17 cellular contexts compared by ENCODE assay signal in genomic region chr20:32078777-32079176, GRCh38. TPM values are rescaled to one million over a fixed set of nuclear protein-coding genes. Genes with fewer than 3 reads are reported as not detected.
"Had no signal": no experiment of that assay in that cellular context is flagged by ENCODE, and none has a peak within 500 bp of the region (broad histone marks: within the 10 kb centered on the region; RNA-seq: fewer than 3 reads in every experiment).

No MANE protein-coding gene starts in this region.

- H3K4me3 Mint-ChIP-seq: activated naive CD4-positive, alpha-beta T cell treated with anti-CD3 and anti-CD28 coated beads, Interleukin-2, amount 10 ng/mL, durations not matched to agents 7 days and 5 days; nephron had no signal

- H3K4me3 ChIP-seq: adrenal gland, colonic mucosa, gastroesophageal sphincter, psoas muscle, right lobe of liver had no signal

- H3K9me3 ChIP-seq: adrenal gland, colonic mucosa, gastroesophageal sphincter, psoas muscle, right lobe of liver had no signal

- H3K4me1 ChIP-seq: adrenal gland, colonic mucosa, gastroesophageal sphincter, psoas muscle, right lobe of liver had no signal

- H3K9me3 Mint-ChIP-seq: activated naive CD4-positive, alpha-beta T cell treated with anti-CD3 and anti-CD28 coated beads, Interleukin-2, amount 10 ng/mL, durations not matched to agents 7 days and 5 days; activated T-helper 2 cell treated with anti-CD3 and anti-CD28 coated beads, Interferon-gamma antibody, Interleukin-2, Interleukin-4, amounts not matched to agents 10 μg/mL and 5 μg/mL and 100 μg/mL, durations not matched to agents 14 hours and 24 hours and 36 hours; nephron had no signal

- H3K27ac ChIP-seq: adrenal gland, colonic mucosa, gastroesophageal sphincter, psoas muscle, right lobe of liver had no signal

- H3K27ac Mint-ChIP-seq: activated naive CD4-positive, alpha-beta T cell treated with anti-CD3 and anti-CD28 coated beads, Interleukin-2, amount 10 ng/mL, durations not matched to agents 7 days and 5 days; activated T-helper 2 cell treated with anti-CD3 and anti-CD28 coated beads, Interferon-gamma antibody, Interleukin-2, Interleukin-4, amounts not matched to agents 10 μg/mL and 5 μg/mL and 100 μg/mL, durations not matched to agents 14 hours and 24 hours and 36 hours; nephron had no signal

- DNase-seq: activated CD4-positive, alpha-beta T cell treated with anti-CD3 and anti-CD28 coated beads, Interleukin-2, amount 50 U/mL, for 1 hour; activated CD4-positive, CD25-positive, alpha-beta regulatory T cell; activated naive CD4-positive, alpha-beta T cell treated with anti-CD3 and anti-CD28 coated beads, Interleukin-2, amount 10 ng/mL, durations not matched to agents 7 days and 5 days; adrenal gland; caudate nucleus; colonic mucosa; effector CD8-positive, alpha-beta T cell; kidney; left ventricle myocardium superior; mesendoderm; psoas muscle; right lobe of liver; stimulated activated CD4-positive, alpha-beta T cell treated with anti-CD3 and anti-CD28 coated beads, Interleukin-2, amount 100 ng/mL, for 24 hours; stimulated activated naive CD8-positive, alpha-beta T cell treated with anti-CD3 and anti-CD28 coated beads, Interleukin-15, Interleukin-2, amounts not matched to agents 100 U/mL and 50 U/mL, for 24 hours had no signal

- H3K36me3 Mint-ChIP-seq: activated naive CD4-positive, alpha-beta T cell treated with anti-CD3 and anti-CD28 coated beads, Interleukin-2, amount 10 ng/mL, durations not matched to agents 7 days and 5 days had no signal

- FAIRE-seq: kidney had no signal

- H3K36me3 ChIP-seq: adrenal gland, colonic mucosa, gastroesophageal sphincter, right lobe of liver had no signal

- H3K4me1 Mint-ChIP-seq: activated naive CD4-positive, alpha-beta T cell treated with anti-CD3 and anti-CD28 coated beads, Interleukin-2, amount 10 ng/mL, durations not matched to agents 7 days and 5 days; nephron had no signal

- H3K27me3 ChIP-seq: adrenal gland, colonic mucosa, right lobe of liver had no signal

- ATAC-seq: gastroesophageal sphincter; left ventricle myocardium superior; psoas muscle; right lobe of liver; stimulated activated naive CD8-positive, alpha-beta T cell treated with anti-CD3 and anti-CD28 coated beads, Interleukin-15, Interleukin-2, amounts not matched to agents 100 U/mL and 50 U/mL, for 24 hours had no signal

RNA-seq across cellular contexts. Expression of gene HCK, which starts 26.7 kb away (rescaled TPM):
- total RNA-seq: activated T-helper 2 cell treated with anti-CD3 and anti-CD28 coated beads, Interferon-gamma antibody, Interleukin-2, Interleukin-4, amounts not matched to agents 10 μg/mL and 5 μg/mL and 100 μg/mL, durations not matched to agents 14 hours and 24 hours and 36 hours had no signal
